Comparison of ENCODE assay signal across 20 cellular contexts in the genomic region with DNA sequence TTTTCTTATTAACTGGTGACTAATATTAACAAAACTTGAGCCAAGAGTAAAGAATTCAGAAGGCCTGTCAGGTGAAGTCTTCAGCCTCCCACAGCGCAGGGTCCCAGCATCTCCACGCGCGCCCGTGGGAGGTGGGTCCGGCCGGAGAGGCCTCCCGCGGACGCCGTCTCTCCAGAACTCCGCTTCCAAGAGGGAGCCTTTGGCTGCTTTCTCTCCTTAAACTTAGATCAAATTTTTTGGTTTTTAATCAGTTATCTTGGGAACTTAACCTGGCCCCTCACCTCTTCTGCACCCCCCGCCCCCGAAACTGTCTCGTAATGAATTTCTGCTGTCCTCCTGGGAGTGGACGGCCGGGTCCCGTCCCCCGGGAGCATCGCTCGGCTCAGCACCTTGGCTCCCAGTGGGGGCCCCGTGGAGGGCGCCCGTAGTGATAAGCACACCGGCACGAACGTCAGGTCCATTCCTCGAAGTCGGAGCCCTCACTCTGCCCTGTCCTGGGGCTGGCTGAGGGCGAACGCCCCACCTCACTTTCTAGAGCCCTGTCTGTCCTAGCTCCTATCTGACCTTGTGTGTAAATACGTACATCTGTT. TPM values are rescaled to one million over a fixed set of nuclear protein-coding genes. Genes with fewer than 3 reads are reported as not detected.
DNase-seq lines count a peak whose midpoint lies in the region; ATAC-seq, FAIRE-seq and TF ChIP-seq lines count a peak whose summit lies in the region.
"Had no signal": no experiment of that assay in that cellular context is flagged by ENCODE, and none has a peak within 500 bp of the region (broad histone marks: within the 10 kb centered on the region; RNA-seq: fewer than 3 reads in every experiment).

No MANE protein-coding gene starts in this region.

- intact Hi-C loops in activated naive CD4-positive, alpha-beta T cell treated with anti-CD3 and anti-CD28 coated beads for 36 hours (cut with micrococcal nuclease), result no loop called here
- intact Hi-C loops in IMR-90 (cut with micrococcal nuclease), result no loop called here
- intact Hi-C loops in K562 (cut with micrococcal nuclease), result no loop called here
- intact Hi-C loops in sciatic nerve (cut with DNase I), result no loop called here
- intact Hi-C loops in PC-9 (cut with micrococcal nuclease; ENCODE audit: unreplicated experiment), result no loop called here
- intact Hi-C loops in tibial artery (cut with DNase I; ENCODE audit: low total_unique reads), result no loop called here

- H3F3A ChIP-seq in PC-9 (ENCODE audit: insufficient read depth, low read depth), result no peaks in the 10 kb centered on the region

- H3K27ac Mint-ChIP-seq in activated naive CD4-positive, alpha-beta T cell treated with anti-CD3 and anti-CD28 coated beads for 36 hours, result peak overlapping the region; percentile 46
- H3K27ac Mint-ChIP-seq: B cell; CD4-positive, CD25-positive, alpha-beta regulatory T cell had no signal

- H4K5ac ChIP-seq in IMR-90 (ENCODE audit: low read depth, low read length), result no peak overlapping the region

- TF ChIP-seq CTCF in IMR-90 (conservative IDR thresholded peaks at IDR 0.05; ENCODE audit: low read depth, low read length) (no peak), K562 (IDR thresholded peaks at IDR 0.05 in 2 of 3, conservative IDR thresholded peaks at IDR 0.05 in 1 of 3; ENCODE audit: insufficient read depth in 2 of 3, low read depth in 1 of 3, low read length in 3 of 3) (no peak), PC-9 (conservative IDR thresholded peaks at IDR 0.05) (no peak), tibial artery (IDR thresholded peaks at IDR 0.05) (no peak)

- peak overlapping the region; percentile 25 for H2AK9ac ChIP-seq in IMR-90 (replicated peaks; ENCODE audit: low read depth, low read length, poor library complexity)

- H3K4me1 ChIP-seq in IMR-90 (ENCODE audit: control insufficient read depth, insufficient read depth, low read length), result no peaks in the 10 kb centered on the region; the same call in 1 of the 2 replicates
- peaks cover 0 to 45% of the 10 kb centered on the region in 2 experiments; a peak in 3 of 5 replicates for H3K4me1 ChIP-seq in K562 (replicated peaks in 1 of 2; ENCODE audit: control insufficient read depth in 2 of 2, insufficient read depth in 2 of 2, low read length in 2 of 2)
- H3K4me1 ChIP-seq in PC-9 (replicated peaks; ENCODE audit: insufficient read depth), result no peaks in the 10 kb centered on the region
- peaks cover 0 to 14% (median 0%) of the 10 kb centered on the region in 4 donors for H3K4me1 ChIP-seq in tibial artery
- H3K4me1 ChIP-seq: HAP-1 had no signal

- no peaks in the 10 kb centered on the region for H3K79me1 ChIP-seq in IMR-90 (ENCODE audit: low read depth in 1 of 2, low read length in 2 of 2)

- dilution Hi-C loops in IMR-90 (cut with HindIII; ENCODE audit: low sequenced_read_pairs, unreplicated experiment), result no loop called here

- no peak overlapping the region for H3K56ac ChIP-seq in IMR-90 (ENCODE audit: extremely low read depth, insufficient read depth, low read length)

- no peak overlapping the region for H2BK5ac ChIP-seq in IMR-90 (ENCODE audit: low read depth, low read length, poor library complexity, severe bottlenecking)

- no peak overlapping the region for H2BK120ac ChIP-seq in IMR-90 (ENCODE audit: low read depth, low read length)

- H4K91ac ChIP-seq in IMR-90 (ENCODE audit: insufficient read depth, low read depth, low read length), result no peak overlapping the region

- BruUV-seq in IMR-90 (replicated peaks; lab: Mats Ljungman, UMichigan) (no TSS peak), K562 (replicated peaks; lab: Mats Ljungman, UMichigan) (no TSS peak), PC-9 (replicated peaks; lab: Mats Ljungman, UMichigan) (no TSS peak)

- H3K27ac ChIP-seq in IMR-90 (ENCODE audit: insufficient read depth, low read length), result no peak overlapping the region
- H3K27ac ChIP-seq in K562 (ENCODE audit: extremely low read depth, low read depth, low read length), result no peak overlapping the region
- H3K27ac ChIP-seq in PC-9, result no peak overlapping the region
- H3K27ac ChIP-seq in tibial artery, result no peak overlapping the region
- H3K27ac ChIP-seq: HL-60, KMS-11 had no signal

- 92% methylated on average over 17 of the region's 32 CpGs; no CpG with 5 or more reads in 1 of the 2 experiments for WGBS in IMR-90 (ENCODE audit: extremely low coverage in 2 of 2, insufficient read length in 1 of 2), 2 experiments
- 88% methylated on average over 32 of the region's 32 CpGs for WGBS in K562 (ENCODE audit: insufficient coverage, low coverage, missing lambda C conversion rate)

- H3K14ac ChIP-seq in IMR-90 (replicated peaks; ENCODE audit: low read depth, low read length), result no peak overlapping the region

- POLR2A ChIA-PET in IMR-90 (lab: Charles Lee; ENCODE audit: unreplicated experiment) (no interaction called here), K562 (lab: Yijun Ruan, JAX) (interaction anchor here (0.5 to 1.1 kb wide), 3 partner anchors 9 to 39 kb away, joined by 3 to 5 read pairs (median 3); no protein-coding TSS in a partner anchor), PC-9 (lab: Charles Lee; ENCODE audit: unreplicated experiment) (interaction anchor here (0.6 kb wide), 1 partner anchor 8 kb away, joined by 3 read pairs; no protein-coding TSS in a partner anchor)

- FAIRE-seq in K562 (lab: Jason Lieb, UNC), result no peak
- FAIRE-seq: A204.1 had no signal

- H3K9ac ChIP-seq in IMR-90 (ENCODE audit: low read depth, low read length) (no peak overlapping the region), K562 (ENCODE audit: insufficient read depth in 1 of 2, low read depth in 2 of 2, low read length in 2 of 2) (no peak overlapping the region)
- H3K9ac ChIP-seq: KMS-11 had no signal

- no peak overlapping the region for H3K4me3 Mint-ChIP-seq in activated naive CD4-positive, alpha-beta T cell treated with anti-CD3 and anti-CD28 coated beads for 36 hours
- H3K4me3 Mint-ChIP-seq: B cell; CD4-positive, CD25-positive, alpha-beta regulatory T cell had no signal

- H2AFZ ChIP-seq in IMR-90 (replicated peaks; ENCODE audit: low read length, poor library complexity) (no peak overlapping the region), K562 (ENCODE audit: low read depth, low read length) (no peak overlapping the region), PC-9 (no peak overlapping the region)

- no peaks in the 10 kb centered on the region for H3K27me3 Mint-ChIP-seq in activated naive CD4-positive, alpha-beta T cell treated with anti-CD3 and anti-CD28 coated beads for 36 hours (ENCODE audit: low read depth)
- H3K27me3 Mint-ChIP-seq: B cell; CD4-positive, CD25-positive, alpha-beta regulatory T cell had no signal

- in situ Hi-C loops in IMR-90 (cut with MboI; ENCODE audit: low sequenced_read_pairs), result no loop called here
- in situ Hi-C loops in K562 (cut with MboI), result no loop called here

- H3K4me3 ChIP-seq in IMR-90 (ENCODE audit: insufficient read depth, low read depth, low read length) (no peak overlapping the region), K562 (no peak overlapping the region), PC-9 (no peak overlapping the region), tibial artery (no peak overlapping the region)
- H3K4me3 ChIP-seq: HAP-1 had no signal

- no peaks in the 10 kb centered on the region for H3K9me3 Mint-ChIP-seq in activated naive CD4-positive, alpha-beta T cell treated with anti-CD3 and anti-CD28 coated beads for 36 hours
- H3K9me3 Mint-ChIP-seq: CD4-positive, CD25-positive, alpha-beta regulatory T cell had no signal

- H3K27me3 ChIP-seq in IMR-90 (ENCODE audit: control insufficient read depth, insufficient read depth, low read length) (no peaks in the 10 kb centered on the region), K562 (ENCODE audit: control insufficient read depth in 2 of 2, insufficient read depth in 2 of 2, low read length in 2 of 2) (no peaks in the 10 kb centered on the region), PC-9 (ENCODE audit: insufficient read depth, low read depth) (no peaks in the 10 kb centered on the region), tibial artery (no peaks in the 10 kb centered on the region)

- no peak overlapping the region for H2BK15ac ChIP-seq in IMR-90 (ENCODE audit: low read depth, low read length)

- H2BK20ac ChIP-seq in IMR-90 (ENCODE audit: low read depth, low read length), result no peak overlapping the region

- no peak for TF ChIP-seq EP300 in K562 (IDR thresholded peaks at IDR 0.05; ENCODE audit: low read length)

- H3K18ac ChIP-seq in IMR-90 (ENCODE audit: low read depth, low read length), result no peak overlapping the region

- H3K36me3 ChIP-seq in IMR-90 (ENCODE audit: control insufficient read depth, insufficient read depth, low read length), result peaks cover 22% of the 10 kb centered on the region
- peaks cover 45% of the 10 kb centered on the region; the same call in 2 of the 3 replicates for H3K36me3 ChIP-seq in K562 (ENCODE audit: control insufficient read depth, insufficient read depth, low read length)
- H3K36me3 ChIP-seq in PC-9 (ENCODE audit: low read depth), result no peaks in the 10 kb centered on the region
- H3K36me3 ChIP-seq in tibial artery, result peaks cover 36 to 61% (median 38%) of the 10 kb centered on the region in 3 donors
- H3K36me3 ChIP-seq: HAP-1 had no signal

- no peak for DNase-seq in activated naive CD4-positive, alpha-beta T cell treated with anti-CD3 and anti-CD28 coated beads for 36 hours
- DNase-seq in activated naive CD4-positive, alpha-beta T cell treated with Interleukin-2 at 50 U/mL for 16 hours, result no peak
- DNase-seq in IMR-90 (no peak), K562 (ENCODE audit: extremely low read depth in 1 of 4, low spot score in 3 of 4) (no peak), sciatic nerve (ENCODE audit: low spot score) (no peak), PC-9 (no peak), tibial artery (no peak), GM19240 (ENCODE audit: insufficient read length, low spot score) (no peak)
- DNase-seq: CD4-positive, CD25-positive, alpha-beta regulatory T cell; DMS79; NCI-H1694 treated with DMSO at 0.1 percent for 48 hours; NCI-H446 treated with DMSO at 0.1 percent for 48 hours; NCI-H526 treated with DMSO at 0.1 percent for 48 hours; OCI-M1; Right ventricle myocardium superior had no signal

- no peak overlapping the region for H3K23ac ChIP-seq in IMR-90 (ENCODE audit: low read depth, low read length)

- ATAC-seq in IMR-90 (ENCODE audit: low read depth), result no peak
- ATAC-seq in K562, result no peak
- peak; percentile 6 for ATAC-seq in sciatic nerve

- no peak overlapping the region for H2AK5ac ChIP-seq in IMR-90 (ENCODE audit: low read depth, low read length)

- H3K4me1 Mint-ChIP-seq in activated naive CD4-positive, alpha-beta T cell treated with anti-CD3 and anti-CD28 coated beads for 36 hours (ENCODE audit: low read depth), result peaks cover 16% of the 10 kb centered on the region

- H3K9me3 ChIP-seq in IMR-90 (ENCODE audit: control insufficient read depth, insufficient read depth, low read length) (no peaks in the 10 kb centered on the region), K562 (replicated peaks; ENCODE audit: control insufficient read depth, insufficient read depth, low read depth, low read length) (no peaks in the 10 kb centered on the region), PC-9 (ENCODE audit: insufficient read depth, low read depth) (no peaks in the 10 kb centered on the region), tibial artery (no peaks in the 10 kb centered on the region)
- H3K9me3 ChIP-seq: HAP-1 had no signal

- TF ChIP-seq RAD21 in IMR-90 (IDR thresholded peaks at IDR 0.05; ENCODE audit: low read length) (no peak), K562 (CRISPR knock-in tag; conservative IDR thresholded peaks at IDR 0.05 in 1 of 2, IDR thresholded peaks at IDR 0.05 in 1 of 2) (no peak)

- CTCF ChIA-PET in activated naive CD4-positive, alpha-beta T cell treated with anti-CD3 and anti-CD28 coated beads for 36 hours (lab: Charles Lee), result no interaction called here
- CTCF ChIA-PET in IMR-90 (lab: Yijun Ruan, JAX) (no interaction called here), K562 (lab: Yijun Ruan, JAX; ENCODE audit: low intra/inter-chr PET ratio) (no interaction called here), PC-9 (lab: Charles Lee) (no interaction called here)

- no peak overlapping the region for H4K8ac ChIP-seq in IMR-90 (ENCODE audit: low read depth in 2 of 2, low read length in 2 of 2)

- H3K79me2 ChIP-seq in K562 (ENCODE audit: control insufficient read depth, insufficient read depth, low read length) (no peaks in the 10 kb centered on the region), PC-9 (ENCODE audit: low read depth) (no peaks in the 10 kb centered on the region)

- no peak overlapping the region for H3K4ac ChIP-seq in IMR-90 (ENCODE audit: low read depth, low read length)

- H3K36me3 Mint-ChIP-seq in activated naive CD4-positive, alpha-beta T cell treated with anti-CD3 and anti-CD28 coated beads for 36 hours (ENCODE audit: low read depth), result peaks cover 3% of the 10 kb centered on the region

- no peaks in the 10 kb centered on the region for H3K9me1 ChIP-seq in IMR-90 (ENCODE audit: insufficient read depth, low read length)
- no peaks in the 10 kb centered on the region for H3K9me1 ChIP-seq in K562 (ENCODE audit: control insufficient read depth, insufficient read depth, low read length)

- no peak for TF ChIP-seq POLR2A in IMR-90 (IDR thresholded peaks at IDR 0.05; ENCODE audit: low read depth, low read length)
- TF ChIP-seq POLR2A in K562 (conservative IDR thresholded peaks at IDR 0.05), result no peak

- no peak overlapping the region for H3K4me2 ChIP-seq in IMR-90 (ENCODE audit: low read depth, low read length)
- H3K4me2 ChIP-seq in K562 (ENCODE audit: insufficient read depth, low read length), result no peak overlapping the region
- H3K4me2 ChIP-seq in PC-9, result no peak overlapping the region
- H3K4me2 ChIP-seq: KMS-11 had no signal

- no peaks in the 10 kb centered on the region for H3K9me2 ChIP-seq in PC-9 (ENCODE audit: insufficient read depth)

- no peaks in the 10 kb centered on the region; the same call in 1 of the 2 replicates for H4K20me1 ChIP-seq in IMR-90 (ENCODE audit: insufficient read depth, low read length)
- no peaks in the 10 kb centered on the region; the same call in 1 of the 2 replicates for H4K20me1 ChIP-seq in K562 (replicated peaks; ENCODE audit: control insufficient read depth, insufficient read depth, low read length)
- no peaks in the 10 kb centered on the region for H4K20me1 ChIP-seq in PC-9 (ENCODE audit: insufficient read depth)

RNA-seq across cellular contexts. Expression of a gene that starts 29.5 kb away (rescaled TPM):
- 10 to 100 TPM; 37.1 to 38.6 TPM for total RNA-seq in activated naive CD4-positive, alpha-beta T cell treated with anti-CD3 and anti-CD28 coated beads for 36 hours
- total RNA-seq in IMR-90 (2012; rRNA removed) (18.1 and 18.3 TPM in 2 replicates), K562 (2014; rRNA removed) (18.6 and 26.0 TPM in 2 replicates), K562 (2014; rRNA removed; fragmentation: Illumina TruSeq; extraction: Trizol) (31.0 and 32.8 TPM in 2 replicates), K562 (2015; rRNA removed; fragmentation: Illumina TruSeq; extraction: Trizol) (27.3 and 30.0 TPM in 2 replicates), K562 (2021) (33.8 and 40.5 TPM in 2 replicates), sciatic nerve (55.1 TPM), PC-9 (2021) (24.0 and 27.2 TPM in 2 replicates)
- polyA plus RNA-seq in IMR-90 (2012; rRNA removed) (17.8 and 18.3 TPM in 2 replicates), K562 (2011; rRNA removed) (24.3 and 25.4 TPM in 2 replicates), K562 (2014; fragmentation: Illumina TruSeq; extraction: Trizol) (27.5 and 28.9 TPM in 2 replicates), K562 (2014; fragmentation: Nextera tagmentation; extraction: Ambion mirVana) (1 to 10 TPM; 1.1 to 1.3 TPM), K562 (2014; rRNA removed) (20.4 and 21.5 TPM in 2 replicates)
- 7.7 and 8.1 TPM in 2 replicates for polyA plus RNA-seq in IMR-90 (2012; cell fraction: cytosol; rRNA removed)
- polyA plus RNA-seq in IMR-90 (2012; cell fraction: nucleus; rRNA removed; ENCODE audit: low replicate concordance), result 46.4 and 51.4 TPM in 2 replicates
- 206 and 248 TPM in 2 replicates for total RNA-seq in K562 (2011; cell fraction: chromatin; rRNA removed; ENCODE audit: low replicate concordance)
- total RNA-seq in K562 (2011; cell fraction: nucleolus; rRNA removed), result 84.7 and 101 TPM in 2 replicates
- total RNA-seq in K562 (2011; cell fraction: nucleoplasm; rRNA removed), result 136 and 156 TPM in 2 replicates
- polyA plus RNA-seq in K562 (2011; cell fraction: cytosol; rRNA removed), result 15.0 and 18.0 TPM in 2 replicates
- 90.3 and 102 TPM in 2 replicates for polyA plus RNA-seq in K562 (2011; cell fraction: nucleus; rRNA removed)
- polyA plus RNA-seq in K562 (2012), result 22.2 and 26.6 TPM in 2 replicates
- 31.9 and 33.4 TPM in 2 replicates for polyA minus RNA-seq in K562 (2011; rRNA and poly(A)+ RNA removed)
- 13.8 and 16.4 TPM in 2 replicates for polyA minus RNA-seq in K562 (2011; cell fraction: cytosol; rRNA and poly(A)+ RNA removed)
- polyA minus RNA-seq in K562 (2011; cell fraction: nucleus; rRNA and poly(A)+ RNA removed), result 27.6 and 38.5 TPM in 2 replicates
